8 cellular contexts compared by ENCODE assay signal in genomic region chr6:142943746-142944125, GRCh38. TPM values are rescaled to one million over a fixed set of nuclear protein-coding genes. Genes with fewer than 3 reads are reported as not detected.
A peak's percentile ranks its signal among the peaks of the same experiment; 100 is the strongest.
DNase-seq lines count a peak whose midpoint lies in the region; ATAC-seq, FAIRE-seq and TF ChIP-seq lines count a peak whose summit lies in the region.

No MANE protein-coding gene starts in this region.

- TF ChIP-seq CTCF in brain (conservative IDR thresholded peaks at IDR 0.05) = no peak

- no peak for ATAC-seq in left lobe of liver
- no peak for ATAC-seq in HG03378 (IDR thresholded peaks at IDR 0.05; ENCODE audit: unreplicated experiment)

- H3K36me3 Mint-ChIP-seq in brain = no peaks in the 10 kb centered on the region

- peaks cover 0 to 3% (median 0%) of the 10 kb centered on the region in 5 experiments for H3K9me3 Mint-ChIP-seq in brain

- peak overlapping the region; percentile 96 to 99 (median 99) for H3K27ac Mint-ChIP-seq in brain

- peaks cover 14% of the 10 kb centered on the region for H3K27me3 Mint-ChIP-seq in brain

- peak; percentile 59 for FAIRE-seq in GM19239 (lab: Jason Lieb, UNC)

- peak overlapping the region; percentile 94 to 99 (median 96) for H3K4me3 Mint-ChIP-seq in brain

- DNase-seq in GM19239 (ENCODE audit: insufficient read length, low spot score) (no peak), T-helper 1 cell (peak in 4 of 5 donors; percentile 9 to 74 (median 25)), left lobe of liver (ENCODE audit: low spot score) (peak; percentile 47), NCI-H2081 treated with DMSO at 0.1 percent for 48 hours (lab: John Stamatoyannopoulos, UW) (no peak), dermis blood vessel endothelial cell (no peak)
- peak; percentile 24 for DNase-seq in stimulated activated CD8-positive, alpha-beta memory T cell treated with anti-CD3 and anti-CD28 coated beads, Interleukin-4, amount 100 ng/mL, for 24 hours (ENCODE audit: low read depth)

- H3K4me1 Mint-ChIP-seq in brain = peaks cover 51% of the 10 kb centered on the region

RNA-seq across cellular contexts. Expression of gene HIVEP2, which starts 1.2 kb away (rescaled TPM):
- polyA plus RNA-seq in brain (ENCODE audit: insufficient read depth, low read depth, low replicate concordance) = 4.7 TPM
- 3.0 TPM for total RNA-seq in left lobe of liver
- 10.6 and 11.7 TPM in 2 replicates for total RNA-seq in dermis blood vessel endothelial cell

Comparison
In these comparisons a context has a peak if more than half of its experiments do, and no peak if none do; other contexts are left out.
1. DNase-seq: peak in T-helper 1 cell (4 of 5), left lobe of liver (single experiment) and stimulated activated CD8-positive, alpha-beta memory T cell treated with anti-CD3 and anti-CD28 coated beads, Interleukin-4, amount 100 ng/mL, for 24 hours (single experiment); none in GM19239 (single experiment), NCI-H2081 treated with DMSO at 0.1 percent for 48 hours (single experiment) and dermis blood vessel endothelial cell (single experiment).